24 cellular contexts compared by ENCODE assay signal in genomic region chr15:29130461-29130860, GRCh38.
A peak's percentile ranks its signal among the peaks of the same experiment; 100 is the strongest.
DNase-seq lines count a peak whose midpoint lies in the region; ATAC-seq, FAIRE-seq and TF ChIP-seq lines count a peak whose summit lies in the region.
"Had no signal": no experiment of that assay in that cellular context is flagged by ENCODE, and none has a peak within 500 bp of the region (broad histone marks: within the 10 kb centered on the region; RNA-seq: fewer than 3 reads in every experiment).

No MANE protein-coding gene starts in this region.

- H3K4me3 Mint-ChIP-seq in WTC11 (no peak overlapping the region), nephron progenitor cell (peak overlapping the region; percentile 0)
- H3K4me3 Mint-ChIP-seq in stimulated activated effector memory CD8-positive, alpha-beta T cell treated with anti-CD3 and anti-CD28 coated beads, Interleukin-12 subunit alpha, Interleukin-12 subunit beta, amount 100 ng/mL, for 72 hours = no peak overlapping the region
- H3K4me3 Mint-ChIP-seq: CD4-positive, CD25-positive, alpha-beta regulatory T cell had no signal

- POLR2A ChIA-PET in WTC11 (lab: Charles Lee) = no interaction called here

- H3K4me1 ChIP-seq in left ventricle myocardium inferior = no peaks in the 10 kb centered on the region

- CTCF ChIA-PET in WTC11 (lab: Charles Lee) = interaction anchor here (1.1 to 4.6 kb wide), 4 partner anchors 10 to 40 kb away, joined by 4 to 53 read pairs (median 28); no protein-coding TSS in a partner anchor

- peaks cover 21% of the 10 kb centered on the region for H3K4me1 Mint-ChIP-seq in WTC11
- peaks cover 51% of the 10 kb centered on the region for H3K4me1 Mint-ChIP-seq in nephron progenitor cell
- H3K4me1 Mint-ChIP-seq in stimulated activated effector memory CD8-positive, alpha-beta T cell treated with anti-CD3 and anti-CD28 coated beads, Interleukin-12 subunit alpha, Interleukin-12 subunit beta, amount 100 ng/mL, for 72 hours = no peaks in the 10 kb centered on the region
- H3K4me1 Mint-ChIP-seq: CD4-positive, CD25-positive, alpha-beta regulatory T cell had no signal

- H3K27ac Mint-ChIP-seq in WTC11 (no peak overlapping the region), nephron progenitor cell (no peak overlapping the region)
- no peak overlapping the region for H3K27ac Mint-ChIP-seq in stimulated activated effector memory CD8-positive, alpha-beta T cell treated with anti-CD3 and anti-CD28 coated beads, Interleukin-12 subunit alpha, Interleukin-12 subunit beta, amount 100 ng/mL, for 72 hours
- H3K27ac Mint-ChIP-seq: CD4-positive, CD25-positive, alpha-beta regulatory T cell had no signal

- no peak for FAIRE-seq in frontal cortex (lab: Jason Lieb, UNC)
- FAIRE-seq: A204.1, GM12878, GM19239, HTR-8/SVneo had no signal

- H3K9me3 Mint-ChIP-seq in WTC11 = no peaks in the 10 kb centered on the region
- H3K9me3 Mint-ChIP-seq in nephron progenitor cell = no peaks in the 10 kb centered on the region
- H3K9me3 Mint-ChIP-seq in stimulated activated effector memory CD8-positive, alpha-beta T cell treated with anti-CD3 and anti-CD28 coated beads, Interleukin-12 subunit alpha, Interleukin-12 subunit beta, amount 100 ng/mL, for 72 hours = no peaks in the 10 kb centered on the region
- H3K9me3 Mint-ChIP-seq: CD8-positive, alpha-beta memory T cell had no signal

- TF ChIP-seq CTCF in left ventricle myocardium inferior (IDR thresholded peaks at IDR 0.05; ENCODE audit: borderline replicate concordance) (no peak), WTC11 (IDR thresholded peaks at IDR 0.05) (no peak), nephron progenitor cell (IDR thresholded peaks at IDR 0.05) (no peak)

- no peak overlapping the region for H3K4me3 ChIP-seq in left ventricle myocardium inferior
- H3K4me3 ChIP-seq: GM12878, GM23248 had no signal

- no peaks in the 10 kb centered on the region for H3K9me3 ChIP-seq in left ventricle myocardium inferior (replicated peaks)
- H3K9me3 ChIP-seq: BE2C had no signal

- intact Hi-C loops in cardiac septum (cut with DNase I) = no loop called here
- intact Hi-C loops in left ventricle myocardium inferior (cut with micrococcal nuclease) = no loop called here

- DNase-seq in cardiac septum (ENCODE audit: low spot score) = peak; percentile 55
- no peak for DNase-seq in left ventricle myocardium inferior
- peak; percentile 0 for DNase-seq in WTC11 (ENCODE audit: low spot score)
- no peak for DNase-seq in nephron progenitor cell
- DNase-seq in stimulated activated effector memory CD8-positive, alpha-beta T cell treated with anti-CD3 and anti-CD28 coated beads, Interleukin-12 subunit alpha, Interleukin-12 subunit beta, amount 100 ng/mL, for 72 hours (ENCODE audit: low spot score in 2 of 2) = no peak
- no peak for DNase-seq in hepatic stellate cell (ENCODE audit: low spot score)
- no peak for DNase-seq in frontal cortex (ENCODE audit: low spot score in 2 of 2)
- DNase-seq: ACHN; BE2C; C1 segment of cervical spinal cord; CD4-positive, CD25-positive, alpha-beta regulatory T cell; COR-L47; DMS 273 treated with DMSO at 0.1 percent for 48 hours; DMS53; DND-41; EL; GM23248; HCEC 1CT; IMR-90 had no signal

- no peak overlapping the region for H3K27ac ChIP-seq in left ventricle myocardium inferior (replicated peaks)
- H3K27ac ChIP-seq: GM23248 had no signal

- peaks cover 57% of the 10 kb centered on the region for H3K27me3 ChIP-seq in left ventricle myocardium inferior (ENCODE audit: low read depth)
- H3K27me3 ChIP-seq: BE2C had no signal

- H3K36me3 ChIP-seq in left ventricle myocardium inferior = no peaks in the 10 kb centered on the region
- H3K36me3 ChIP-seq: BE2C had no signal

- H3K36me3 Mint-ChIP-seq in WTC11 (no peaks in the 10 kb centered on the region), nephron progenitor cell (ENCODE audit: low read depth) (no peaks in the 10 kb centered on the region)
- H3K36me3 Mint-ChIP-seq in stimulated activated effector memory CD8-positive, alpha-beta T cell treated with anti-CD3 and anti-CD28 coated beads, Interleukin-12 subunit alpha, Interleukin-12 subunit beta, amount 100 ng/mL, for 72 hours = no peaks in the 10 kb centered on the region
- H3K36me3 Mint-ChIP-seq: CD4-positive, CD25-positive, alpha-beta regulatory T cell; CD8-positive, alpha-beta memory T cell had no signal

- ATAC-seq in WTC11 = no peak
- no peak for ATAC-seq in stimulated activated effector memory CD8-positive, alpha-beta T cell treated with anti-CD3 and anti-CD28 coated beads, Interleukin-12 subunit alpha, Interleukin-12 subunit beta, amount 100 ng/mL, for 72 hours
- ATAC-seq: GM12878 had no signal

- no peaks in the 10 kb centered on the region; the same call in 1 of the 2 replicates for H3K27me3 Mint-ChIP-seq in WTC11 (ENCODE audit: low read depth)
- peaks cover 22% of the 10 kb centered on the region for H3K27me3 Mint-ChIP-seq in nephron progenitor cell (ENCODE audit: low read depth, poor library complexity)
- H3K27me3 Mint-ChIP-seq: CD4-positive, CD25-positive, alpha-beta regulatory T cell had no signal

TF ChIP-seq in WTC11, 78 proteins besides CTCF, POLR2A, EP300 and RAD21:
- TF ChIP-seq KAT7 (CRISPR knock-in tag; IDR thresholded peaks at IDR 0.05; ENCODE audit: borderline replicate concordance) (no peak), FOXK1 (CRISPR knock-in tag; IDR thresholded peaks at IDR 0.05) (no peak), E2F1 (CRISPR knock-in tag; IDR thresholded peaks at IDR 0.05) (no peak), RORB (CRISPR knock-in tag; IDR thresholded peaks at IDR 0.05) (no peak), FOXP1 (CRISPR knock-in tag; IDR thresholded peaks at IDR 0.05; ENCODE audit: borderline replicate concordance) (no peak), GRHL2 (CRISPR knock-in tag; IDR thresholded peaks at IDR 0.05; ENCODE audit: insufficient replicate concordance, severe bottlenecking) (no peak), NR1H2 (CRISPR knock-in tag; IDR thresholded peaks at IDR 0.05) (no peak), CREB1 (CRISPR knock-in tag; IDR thresholded peaks at IDR 0.05) (no peak), SMAD3 (CRISPR knock-in tag; IDR thresholded peaks at IDR 0.05; ENCODE audit: borderline replicate concordance) (no peak), NR2C2 (CRISPR knock-in tag; IDR thresholded peaks at IDR 0.05) (no peak)
TF ChIP-seq in WTC11: peak in this region for 0.

Comparison
In these comparisons a context has a peak if more than half of its experiments do, and no peak if none do; other contexts are left out.
1. DNase-seq: peak in cardiac septum (single experiment) and WTC11 (single experiment); none in left ventricle myocardium inferior (single experiment), nephron progenitor cell (single experiment), stimulated activated effector memory CD8-positive, alpha-beta T cell treated with anti-CD3 and anti-CD28 coated beads, Interleukin-12 subunit alpha, Interleukin-12 subunit beta, amount 100 ng/mL, for 72 hours (0 of 2), hepatic stellate cell (single experiment) and frontal cortex (0 of 2).